16 cellular contexts compared by ENCODE assay signal in genomic region chr4:145409393-145409792, GRCh38.
DNase-seq lines count a peak whose midpoint lies in the region; ATAC-seq and TF ChIP-seq lines count a peak whose summit lies in the region.
"Had no signal": no experiment of that assay in that cellular context is flagged by ENCODE, and none has a peak within 500 bp of the region (broad histone marks: within the 10 kb centered on the region; RNA-seq: fewer than 3 reads in every experiment).

No MANE protein-coding gene starts in this region.

- H3K9ac ChIP-seq in IMR-90 (ENCODE audit: low read depth, low read length): no peak overlapping the region
- H3K9ac ChIP-seq: BLaER1 had no signal

- no peak for TF ChIP-seq CTCF in IMR-90 (conservative IDR thresholded peaks at IDR 0.05; ENCODE audit: low read depth, low read length)
- no peak for TF ChIP-seq CTCF in epithelial cell of proximal tubule (conservative IDR thresholded peaks at IDR 0.05; ENCODE audit: low read depth, low read length)
- no peak for TF ChIP-seq CTCF in thyroid gland (IDR thresholded peaks at IDR 0.05)

- no peak overlapping the region for H3K4me2 ChIP-seq in IMR-90 (ENCODE audit: low read depth, low read length)
- H3K4me2 ChIP-seq: BLaER1 had no signal

- H3K18ac ChIP-seq in IMR-90 (ENCODE audit: low read depth, low read length): no peak overlapping the region

- no peak overlapping the region for H2BK120ac ChIP-seq in IMR-90 (ENCODE audit: low read depth, low read length)

- in situ Hi-C loops in IMR-90 (cut with MboI; ENCODE audit: low sequenced_read_pairs): no loop called here

- DNase-seq in IMR-90 (no peak), epithelial cell of proximal tubule (ENCODE audit: low read depth) (peak; percentile 9), left kidney (ENCODE audit: low read depth, low spot score) (peak; percentile 52), thyroid gland (no peak)
- DNase-seq in NK-92 treated with Interleukin-12 subunit alpha and Interleukin-12 subunit beta, amount 100 ng/mL, for 24 hours (lab: John Stamatoyannopoulos, UW): no peak
- DNase-seq: AML-193; Calu3; CD4-positive, alpha-beta memory T cell; DMS79 treated with DMSO at 0.1 percent for 48 hours; GF-D8; GOT3; H9; KG1 had no signal

- H4K5ac ChIP-seq in IMR-90 (ENCODE audit: low read depth, low read length): no peak overlapping the region

- H3K4me3 ChIP-seq in IMR-90 (ENCODE audit: insufficient read depth, low read depth, low read length): no peak overlapping the region
- no peak overlapping the region for H3K4me3 ChIP-seq in epithelial cell of proximal tubule (ENCODE audit: low read depth, low read length)
- H3K4me3 ChIP-seq in thyroid gland (replicated peaks in 1 of 3): no peak overlapping the region
- H3K4me3 ChIP-seq: BLaER1 had no signal

- ATAC-seq in IMR-90 (ENCODE audit: low read depth) (no peak), HG03439 (IDR thresholded peaks at IDR 0.05; ENCODE audit: unreplicated experiment) (no peak)

- no peaks in the 10 kb centered on the region for H4K20me1 ChIP-seq in IMR-90 (ENCODE audit: insufficient read depth, low read length)
- H4K20me1 ChIP-seq: BLaER1 had no signal

- no peak overlapping the region for H3K4ac ChIP-seq in IMR-90 (ENCODE audit: low read depth, low read length)

- no TSS peak for BruUV-seq in IMR-90 (replicated peaks; lab: Mats Ljungman, UMichigan)

- no peaks in the 10 kb centered on the region for H3K4me1 ChIP-seq in IMR-90 (ENCODE audit: control insufficient read depth, insufficient read depth, low read length)
- no peaks in the 10 kb centered on the region for H3K4me1 ChIP-seq in thyroid gland
- H3K4me1 ChIP-seq: BLaER1 had no signal

- no peak overlapping the region for H3K27ac ChIP-seq in IMR-90 (ENCODE audit: insufficient read depth, low read length)
- no peak overlapping the region for H3K27ac ChIP-seq in thyroid gland
- H3K27ac ChIP-seq: BLaER1, HL-60 had no signal

- H2BK15ac ChIP-seq in IMR-90 (ENCODE audit: low read depth, low read length): no peak overlapping the region

- no peak overlapping the region for H2AK9ac ChIP-seq in IMR-90 (replicated peaks; ENCODE audit: low read depth, low read length, poor library complexity)

- no peak overlapping the region for H2AFZ ChIP-seq in IMR-90 (replicated peaks; ENCODE audit: low read length, poor library complexity)

- WGBS in IMR-90 (ENCODE audit: extremely low coverage in 2 of 2, insufficient read length in 1 of 2), 2 experiments: 100% methylated on average over 1 of the region's 7 CpGs; no CpG with 5 or more reads in 1 of the 2 experiments
- whole genome bisulfite sequencing in thyroid gland, 2 donors: 79 to 88% methylated on average over 7 of the region's 7 CpGs

- POLR2A ChIA-PET in IMR-90 (lab: Charles Lee; ENCODE audit: unreplicated experiment): no interaction called here

- no peak overlapping the region for H4K8ac ChIP-seq in IMR-90 (ENCODE audit: low read depth in 2 of 2, low read length in 2 of 2)

- no peak overlapping the region for H2BK20ac ChIP-seq in IMR-90 (ENCODE audit: low read depth, low read length)

- H3K79me1 ChIP-seq in IMR-90 (ENCODE audit: low read depth in 1 of 2, low read length in 2 of 2): no peaks in the 10 kb centered on the region

- TF ChIP-seq RAD21 in IMR-90 (IDR thresholded peaks at IDR 0.05; ENCODE audit: low read length): no peak

- no peaks in the 10 kb centered on the region for H3K36me3 ChIP-seq in IMR-90 (ENCODE audit: control insufficient read depth, insufficient read depth, low read length)
- H3K36me3 ChIP-seq in thyroid gland: no peaks in the 10 kb centered on the region
- H3K36me3 ChIP-seq: BLaER1 had no signal

- dilution Hi-C loops in IMR-90 (cut with HindIII; ENCODE audit: low sequenced_read_pairs, unreplicated experiment): no loop called here

- H2BK5ac ChIP-seq in IMR-90 (ENCODE audit: low read depth, low read length, poor library complexity, severe bottlenecking): no peak overlapping the region

- H3K9me3 ChIP-seq in IMR-90 (ENCODE audit: control insufficient read depth, insufficient read depth, low read length) (no peaks in the 10 kb centered on the region), thyroid gland (no peaks in the 10 kb centered on the region)
- H3K9me3 ChIP-seq: BLaER1 had no signal

- no peak for TF ChIP-seq POLR2A in IMR-90 (IDR thresholded peaks at IDR 0.05; ENCODE audit: low read depth, low read length)
- TF ChIP-seq POLR2A in thyroid gland (IDR thresholded peaks at IDR 0.05): no peak

- H3K56ac ChIP-seq in IMR-90 (ENCODE audit: extremely low read depth, insufficient read depth, low read length): no peak overlapping the region

- no peak overlapping the region for H3K14ac ChIP-seq in IMR-90 (replicated peaks; ENCODE audit: low read depth, low read length)

- intact Hi-C loops in IMR-90 (cut with micrococcal nuclease) (no loop called here), thyroid gland (cut with DNase I) (no loop called here)

- no peaks in the 10 kb centered on the region for H3K9me1 ChIP-seq in IMR-90 (ENCODE audit: insufficient read depth, low read length)

- H3K27me3 ChIP-seq in IMR-90 (ENCODE audit: control insufficient read depth, insufficient read depth, low read length) (no peaks in the 10 kb centered on the region; the same call in none of the 2 replicates), thyroid gland (no peaks in the 10 kb centered on the region)
- H3K27me3 ChIP-seq: BLaER1 had no signal

- H4K91ac ChIP-seq in IMR-90 (ENCODE audit: insufficient read depth, low read depth, low read length): no peak overlapping the region

- CTCF ChIA-PET in IMR-90 (lab: Yijun Ruan, JAX): no interaction called here

- H3K23ac ChIP-seq in IMR-90 (ENCODE audit: low read depth, low read length): no peak overlapping the region

- H2AK5ac ChIP-seq in IMR-90 (ENCODE audit: low read depth, low read length): no peak overlapping the region

TF ChIP-seq in IMR-90, 13 proteins besides CTCF, POLR2A, EP300 and RAD21:
- no peak for TF ChIP-seq CEBPB (IDR thresholded peaks at IDR 0.05; ENCODE audit: low read depth, low read length)
- TF ChIP-seq MAFK (IDR thresholded peaks at IDR 0.05; ENCODE audit: low read depth, low read length): peak; percentile 83

Comparison
In these comparisons a context has a peak if more than half of its experiments do, and no peak if none do; other contexts are left out.
1. DNase-seq: peak in epithelial cell of proximal tubule (single experiment) and left kidney (single experiment); none in IMR-90 (single experiment), NK-92 treated with Interleukin-12 subunit alpha and Interleukin-12 subunit beta, amount 100 ng/mL, for 24 hours (single experiment) and thyroid gland (0 of 2).